Comparison of ENCODE assay signal across 8 cellular contexts in genomic region chr12:93245543-93245942, GRCh38.
DNase-seq lines count a peak whose midpoint lies in the region; ATAC-seq, FAIRE-seq and TF ChIP-seq lines count a peak whose summit lies in the region.

No MANE protein-coding gene starts in this region.

- no peaks in the 10 kb centered on the region for H3K9me3 Mint-ChIP-seq in CD4-positive, alpha-beta T cell
- no peaks in the 10 kb centered on the region for H3K9me3 Mint-ChIP-seq in activated T-cell treated with anti-CD3 and anti-CD28 coated beads, Interleukin-2, amount 50 U/mL, for 24 hours

- POLR2A ChIA-PET in CD4-positive, alpha-beta T cell (lab: Charles Lee) = interaction anchor here (1.3 to 2.2 kb wide), 2 partner anchors 133 to 135 kb away, joined by 5 to 6 read pairs; no protein-coding TSS in a partner anchor
- POLR2A ChIA-PET in A673 (lab: Charles Lee; ENCODE audit: low non-redundant PET) = no interaction called here

- no peaks in the 10 kb centered on the region for H3K36me3 ChIP-seq in A673 (ENCODE audit: insufficient read depth, low read length, poor library complexity, severe bottlenecking)

- peak; percentile 75 for FAIRE-seq in GM19239 (lab: Jason Lieb, UNC)

- H3K27me3 Mint-ChIP-seq in CD4-positive, alpha-beta T cell = no peaks in the 10 kb centered on the region
- no peaks in the 10 kb centered on the region for H3K27me3 Mint-ChIP-seq in activated T-cell treated with anti-CD3 and anti-CD28 coated beads, Interleukin-2, amount 50 U/mL, for 24 hours

- peak in 5 of 10 experiments; percentile 1 to 56 (median 47) for DNase-seq in CD4-positive, alpha-beta T cell
- DNase-seq in GM19239 (ENCODE audit: insufficient read length, low spot score) (peak; percentile 23), A673 (ENCODE audit: low spot score) (no peak), GOT3 (lab: John Stamatoyannopoulos, UW) (no peak), sciatic nerve (ENCODE audit: low spot score) (no peak), NCI-H1105 treated with DMSO at 0.1 percent for 48 hours (lab: John Stamatoyannopoulos, UW) (no peak)
- no peak for DNase-seq in activated T-cell treated with anti-CD3 and anti-CD28 coated beads, Interleukin-2, amount 50 U/mL, for 24 hours

- BruUV-seq in A673 (replicated peaks; lab: Mats Ljungman, UMichigan) = no TSS peak

- no peak overlapping the region for H3K27ac ChIP-seq in CD4-positive, alpha-beta T cell (ENCODE audit: low read depth, low read length)
- no peak overlapping the region for H3K27ac ChIP-seq in A673 (ENCODE audit: low read depth, low read length, poor library complexity, severe bottlenecking)

- H3K4me1 ChIP-seq in A673 (ENCODE audit: insufficient read depth, low read length, poor library complexity, severe bottlenecking) = peaks cover 14% of the 10 kb centered on the region

- H3K27me3 ChIP-seq in CD4-positive, alpha-beta T cell (ENCODE audit: control insufficient read depth, insufficient read depth, low read length) = no peaks in the 10 kb centered on the region
- no peaks in the 10 kb centered on the region for H3K27me3 ChIP-seq in A673 (replicated peaks; ENCODE audit: insufficient read depth, low read depth, low read length, poor library complexity)

- H3K4me3 ChIP-seq in A673 (ENCODE audit: low read depth, low read length, poor library complexity, severe bottlenecking) = no peak overlapping the region

- H3K9me3 ChIP-seq in CD4-positive, alpha-beta T cell (ENCODE audit: control insufficient read depth, low read length) = no peaks in the 10 kb centered on the region
- H3K9me3 ChIP-seq in A673 (ENCODE audit: low read depth, low read length, poor library complexity, severe bottlenecking) = no peaks in the 10 kb centered on the region

- H3K36me3 Mint-ChIP-seq in CD4-positive, alpha-beta T cell (ENCODE audit: low read depth) = no peaks in the 10 kb centered on the region
- H3K36me3 Mint-ChIP-seq in activated T-cell treated with anti-CD3 and anti-CD28 coated beads, Interleukin-2, amount 50 U/mL, for 24 hours (ENCODE audit: low read depth) = no peaks in the 10 kb centered on the region

- TF ChIP-seq CTCF in CD4-positive, alpha-beta T cell (IDR thresholded peaks at IDR 0.05) = no peak
- no peak for TF ChIP-seq CTCF in A673 (conservative IDR thresholded peaks at IDR 0.05; ENCODE audit: low read depth, low read length)

- peak; percentile 95 for ATAC-seq in CD4-positive, alpha-beta T cell (ENCODE audit: poor library complexity)
- ATAC-seq in HG03066 (IDR thresholded peaks at IDR 0.05; ENCODE audit: low read depth, unreplicated experiment) (peak; percentile 72), sciatic nerve (no peak)

- H3K4me3 Mint-ChIP-seq in CD4-positive, alpha-beta T cell = peak overlapping the region; percentile 66
- no peak overlapping the region for H3K4me3 Mint-ChIP-seq in activated T-cell treated with anti-CD3 and anti-CD28 coated beads, Interleukin-2, amount 50 U/mL, for 24 hours

- intact Hi-C loops in CD4-positive, alpha-beta T cell (cut with DNase I, micrococcal nuclease) = loop anchor here in 1 of 2 experiments (5.0 kb wide), 1 partner anchor 132 kb away; the partner anchor contains the start of gene NUDT4
- intact Hi-C loops in A673 (cut with micrococcal nuclease; ENCODE audit: unreplicated experiment) (no loop called here), sciatic nerve (cut with DNase I) (no loop called here)

- H3K27ac Mint-ChIP-seq in CD4-positive, alpha-beta T cell = peak overlapping the region; percentile 73
- H3K27ac Mint-ChIP-seq in activated T-cell treated with anti-CD3 and anti-CD28 coated beads, Interleukin-2, amount 50 U/mL, for 24 hours = peak overlapping the region; percentile 20

- CTCF ChIA-PET in CD4-positive, alpha-beta T cell (lab: Charles Lee) = no interaction called here
- CTCF ChIA-PET in A673 (lab: Charles Lee) = no interaction called here

- H3K4me1 Mint-ChIP-seq in CD4-positive, alpha-beta T cell (ENCODE audit: low read depth) = peaks cover 57% of the 10 kb centered on the region
- peaks cover 36% of the 10 kb centered on the region for H3K4me1 Mint-ChIP-seq in activated T-cell treated with anti-CD3 and anti-CD28 coated beads, Interleukin-2, amount 50 U/mL, for 24 hours (ENCODE audit: low read depth)
